Comparison of ENCODE assay signal across 8 cellular contexts in genomic region chr1:84892657-84893618, GRCh38. TPM values are rescaled to one million over a fixed set of nuclear protein-coding genes. Genes with fewer than 3 reads are reported as not detected.
DNase-seq lines count a peak whose midpoint lies in the region; ATAC-seq, FAIRE-seq and TF ChIP-seq lines count a peak whose summit lies in the region.

Gene LPAR3 (minus strand): TSS chr1:84893206. CDS start chr1:84866120, 27,086 bp downstream.

- H3K4me1 ChIP-seq in left ventricle myocardium inferior (peaks cover 11% of the 10 kb centered on the region), small intestine (ENCODE audit: control insufficient read depth in 2 of 2, insufficient read depth in 1 of 2, low read depth in 1 of 2, low read length in 1 of 2) (no peaks in the 10 kb centered on the region)

- TF ChIP-seq CTCF in left ventricle myocardium inferior (IDR thresholded peaks at IDR 0.05; ENCODE audit: borderline replicate concordance) (peak; percentile 25), GM20000 (IDR thresholded peaks at IDR 0.05; ENCODE audit: extremely low read depth, missing control alignments) (no peak)

- peak within 1 kb of the TSS; percentile 70 for H3K4me3 Mint-ChIP-seq in activated T-helper 2 cell treated with anti-CD3 and anti-CD28 coated beads, Interferon-gamma antibody, Interleukin-2, Interleukin-4, amounts not matched to agents 10 μg/mL and 5 μg/mL and 100 μg/mL, durations not matched to agents 14 hours and 24 hours and 36 hours (ENCODE audit: low read depth)

- peaks cover 46% of the 10 kb centered on the region for H3K27me3 ChIP-seq in left ventricle myocardium inferior (ENCODE audit: low read depth)
- H3K27me3 ChIP-seq in small intestine (ENCODE audit: control insufficient read depth in 2 of 2, insufficient read depth in 2 of 2, low read length in 2 of 2): peaks cover 0 to 21% of the 10 kb centered on the region in 2 donors

- no peak for FAIRE-seq in small intestine (lab: Jason Lieb, UNC)

- peak; percentile 69 for DNase-seq in COLO668 (lab: John Stamatoyannopoulos, UW; ENCODE audit: unreplicated experiment)
- peak; percentile 21 for DNase-seq in NCI-H1694 (lab: John Stamatoyannopoulos, UW)
- no peak for DNase-seq in activated T-helper 2 cell treated with anti-CD3 and anti-CD28 coated beads, Interferon-gamma antibody, Interleukin-2, Interleukin-4, amounts not matched to agents 10 μg/mL and 5 μg/mL and 100 μg/mL, durations not matched to agents 14 hours and 24 hours and 36 hours (ENCODE audit: low spot score)
- DNase-seq in left ventricle myocardium inferior: peak; percentile 36
- DNase-seq in small intestine: no peak
- no peak for DNase-seq in GM20000 (ENCODE audit: low spot score)
- no peak for DNase-seq in epidermal melanocyte (ENCODE audit: insufficient read length, low spot score)

- peak within 1 kb of the TSS; percentile 51 for H3K27ac ChIP-seq in left ventricle myocardium inferior (replicated peaks)
- no peak within 1 kb of the TSS for H3K27ac ChIP-seq in small intestine (ENCODE audit: low read depth in 1 of 2, low read length in 1 of 2)

- H3K4me3 ChIP-seq in left ventricle myocardium inferior (peak within 1 kb of the TSS; percentile 69), small intestine (ENCODE audit: low read depth in 1 of 2, low read length in 2 of 2) (peak within 1 kb of the TSS; percentile 17 to 22)

- H3K27me3 Mint-ChIP-seq in activated T-helper 2 cell treated with anti-CD3 and anti-CD28 coated beads, Interferon-gamma antibody, Interleukin-2, Interleukin-4, amounts not matched to agents 10 μg/mL and 5 μg/mL and 100 μg/mL, durations not matched to agents 14 hours and 24 hours and 36 hours (ENCODE audit: low read depth): peaks cover 57% of the 10 kb centered on the region

- H3K36me3 ChIP-seq in left ventricle myocardium inferior: no peaks in the 10 kb centered on the region
- H3K36me3 ChIP-seq in small intestine (ENCODE audit: control insufficient read depth in 2 of 2, insufficient read depth in 2 of 2, low read length in 2 of 2): no peaks in the 10 kb centered on the region

- WGBS in small intestine, 3 donors: 2 to 6% (median 4%) methylated on average over 66 to 97 of the region's 97 CpGs

- H3K27ac Mint-ChIP-seq in activated T-helper 2 cell treated with anti-CD3 and anti-CD28 coated beads, Interferon-gamma antibody, Interleukin-2, Interleukin-4, amounts not matched to agents 10 μg/mL and 5 μg/mL and 100 μg/mL, durations not matched to agents 14 hours and 24 hours and 36 hours: no peak within 1 kb of the TSS

- no peak for ATAC-seq in HG03342 (IDR thresholded peaks at IDR 0.05; ENCODE audit: unreplicated experiment)

- no peaks in the 10 kb centered on the region for H3K36me3 Mint-ChIP-seq in activated T-helper 2 cell treated with anti-CD3 and anti-CD28 coated beads, Interferon-gamma antibody, Interleukin-2, Interleukin-4, amounts not matched to agents 10 μg/mL and 5 μg/mL and 100 μg/mL, durations not matched to agents 14 hours and 24 hours and 36 hours (ENCODE audit: low read depth)

- H3K9me3 ChIP-seq in left ventricle myocardium inferior (replicated peaks) (no peaks in the 10 kb centered on the region), small intestine (ENCODE audit: control insufficient read depth, low read depth) (no peaks in the 10 kb centered on the region)

- no peaks in the 10 kb centered on the region for H3K9me3 Mint-ChIP-seq in activated T-helper 2 cell treated with anti-CD3 and anti-CD28 coated beads, Interferon-gamma antibody, Interleukin-2, Interleukin-4, amounts not matched to agents 10 μg/mL and 5 μg/mL and 100 μg/mL, durations not matched to agents 14 hours and 24 hours and 36 hours

- H3K4me1 Mint-ChIP-seq in activated T-helper 2 cell treated with anti-CD3 and anti-CD28 coated beads, Interferon-gamma antibody, Interleukin-2, Interleukin-4, amounts not matched to agents 10 μg/mL and 5 μg/mL and 100 μg/mL, durations not matched to agents 14 hours and 24 hours and 36 hours (ENCODE audit: low read depth): peaks cover 6% of the 10 kb centered on the region

- intact Hi-C loops in activated T-helper 2 cell treated with anti-CD3 and anti-CD28 coated beads, Interferon-gamma antibody, Interleukin-2, Interleukin-4, amounts not matched to agents 10 μg/mL and 5 μg/mL and 100 μg/mL, durations not matched to agents 14 hours and 24 hours and 36 hours (cut with micrococcal nuclease): no loop called here
- intact Hi-C loops in left ventricle myocardium inferior (cut with micrococcal nuclease): no loop called here

RNA-seq across cellular contexts. Expression of gene LPAR3, which starts in this region (rescaled TPM):
- total RNA-seq in activated T-helper 2 cell treated with anti-CD3 and anti-CD28 coated beads, Interferon-gamma antibody, Interleukin-2, Interleukin-4, amounts not matched to agents 10 μg/mL and 5 μg/mL and 100 μg/mL, durations not matched to agents 14 hours and 24 hours and 36 hours: 0.11 TPM in 1 of 2 replicates, not detected in the other
- total RNA-seq in left ventricle myocardium inferior: 16.2 TPM
- under 1 TPM in 1 of 3 donors, not detected in 2; 0.12 TPM for polyA plus RNA-seq in small intestine

Comparison
In these comparisons a context has a peak if more than half of its experiments do, and no peak if none do; other contexts are left out.
1. RNA of gene LPAR3 (total RNA-seq): 16.2 TPM in left ventricle myocardium inferior (single experiment); 0.11 TPM in activated T-helper 2 cell treated with anti-CD3 and anti-CD28 coated beads, Interferon-gamma antibody, Interleukin-2, Interleukin-4, amounts not matched to agents 10 μg/mL and 5 μg/mL and 100 μg/mL, durations not matched to agents 14 hours and 24 hours and 36 hours; every median in the first group is over 10 times any median in the second.
2. DNase-seq: peak in COLO668 (single experiment), NCI-H1694 (single experiment) and left ventricle myocardium inferior (single experiment); none in activated T-helper 2 cell treated with anti-CD3 and anti-CD28 coated beads, Interferon-gamma antibody, Interleukin-2, Interleukin-4, amounts not matched to agents 10 μg/mL and 5 μg/mL and 100 μg/mL, durations not matched to agents 14 hours and 24 hours and 36 hours (single experiment), small intestine (single experiment), GM20000 (single experiment) and epidermal melanocyte (single experiment).